11 cellular contexts compared by ENCODE assay signal in genomic region chr3:113546414-113546893, GRCh38. TPM values are rescaled to one million over a fixed set of nuclear protein-coding genes. Genes with fewer than 3 reads are reported as not detected.
DNase-seq lines count a peak whose midpoint lies in the region; ATAC-seq and TF ChIP-seq lines count a peak whose summit lies in the region.
"Had no signal": no experiment of that assay in that cellular context is flagged by ENCODE, and none has a peak within 500 bp of the region (broad histone marks: within the 10 kb centered on the region; RNA-seq: fewer than 3 reads in every experiment).

No MANE protein-coding gene starts in this region.

- no peak overlapping the region for H3K4me3 Mint-ChIP-seq in mesothelial cell of epicardium
- H3K4me3 Mint-ChIP-seq: neural crest cell had no signal

- TF ChIP-seq CTCF in GM06990 (IDR thresholded peaks at IDR 0.05; ENCODE audit: insufficient read depth, low read length, poor library complexity, severe bottlenecking), result no peak
- TF ChIP-seq CTCF in mesothelial cell of epicardium (IDR thresholded peaks at IDR 0.05; ENCODE audit: unreplicated experiment), result no peak

- H3K36me3 ChIP-seq in GM06990 (ENCODE audit: control insufficient read depth, insufficient read depth, low read length), result peaks cover 2% of the 10 kb centered on the region; the same call in 1 of the 2 replicates

- no peak overlapping the region for H3K27ac Mint-ChIP-seq in mesothelial cell of epicardium

- no peaks in the 10 kb centered on the region for H3K36me3 Mint-ChIP-seq in mesothelial cell of epicardium

- H3K4me1 Mint-ChIP-seq in mesothelial cell of epicardium, result no peaks in the 10 kb centered on the region
- H3K4me1 Mint-ChIP-seq: neural crest cell had no signal

- H3K27me3 Mint-ChIP-seq in mesothelial cell of epicardium (ENCODE audit: low read depth), result peaks cover 41% of the 10 kb centered on the region

- peak overlapping the region; percentile 35 for H3K4me3 ChIP-seq in GM06990 (replicated peaks; ENCODE audit: low read depth, low read length)

- ATAC-seq in GM19035 (IDR thresholded peaks at IDR 0.05; ENCODE audit: unreplicated experiment) (peak; percentile 87), HG02884 (IDR thresholded peaks at IDR 0.05; ENCODE audit: unreplicated experiment) (peak; percentile 82)

- DNase-seq in GM06990 (ENCODE audit: extremely low read depth, insufficient read length) (peak; percentile 73), MV-4-11 (lab: John Stamatoyannopoulos, UW) (peak; percentile 23), putamen (ENCODE audit: low spot score) (no peak), NOMO-1 treated with DMSO at 0.1 percent for 48 hours (lab: John Stamatoyannopoulos, UW; ENCODE audit: unreplicated experiment) (no peak), mesothelial cell of epicardium (ENCODE audit: low spot score in 2 of 2, unreplicated experiment in 2 of 2) (no peak), KG1 (lab: John Stamatoyannopoulos, UW) (no peak)
- DNase-seq: activated CD4-positive, alpha-beta T cell treated with anti-CD3 and anti-CD28 coated beads for 4 hours had no signal

- no peaks in the 10 kb centered on the region for H3K27me3 ChIP-seq in GM06990 (replicated peaks; ENCODE audit: control insufficient read depth, insufficient read depth, low read length)

- peaks cover 16% of the 10 kb centered on the region for H3K9me3 Mint-ChIP-seq in mesothelial cell of epicardium

RNA-seq across cellular contexts. Expression of gene SIDT1, which starts 14.1 kb away (rescaled TPM):
- total RNA-seq in mesothelial cell of epicardium, result not detected in 3 replicates
- total RNA-seq: NCI-H460 had no signal

RNA-seq across cellular contexts. Expression of gene SPICE1, which starts 31.5 kb away (rescaled TPM):
- 24.2 to 28.5 TPM (median 27.8 TPM) in 3 replicates for total RNA-seq in mesothelial cell of epicardium

Comparison
In these comparisons a context has a peak if more than half of its experiments do, and no peak if none do; other contexts are left out.
1. DNase-seq: peak in GM06990 (single experiment) and MV-4-11 (single experiment); none in putamen (single experiment), NOMO-1 treated with DMSO at 0.1 percent for 48 hours (single experiment), mesothelial cell of epicardium (0 of 2) and KG1 (single experiment).